Comparison of ENCODE assay signal across 19 cellular contexts in genomic region chr1:64811131-64811530, GRCh38.
A peak's percentile ranks its signal among the peaks of the same experiment; 100 is the strongest.
DNase-seq lines count a peak whose midpoint lies in the region; ATAC-seq lines count a peak whose summit lies in the region.
"Had no signal": no experiment of that assay in that cellular context is flagged by ENCODE, and none has a peak within 500 bp of the region (broad histone marks: within the 10 kb centered on the region; RNA-seq: fewer than 3 reads in every experiment).

No MANE protein-coding gene starts in this region.

- H3K27ac Mint-ChIP-seq in activated naive CD8-positive, alpha-beta T cell treated with anti-CD3 and anti-CD28 coated beads, Interleukin-2, amount 50 U/mL, for 24 hours: no peak overlapping the region
- H3K27ac Mint-ChIP-seq: B cell; CD4-positive, CD25-positive, alpha-beta regulatory T cell; GM23338; T-helper 2 cell treated with Interferon-gamma antibody and Interleukin-4, amounts not matched to agents 5 μg/mL and 100 μg/mL, for 36 hours had no signal

- H3K27me3 Mint-ChIP-seq in activated naive CD8-positive, alpha-beta T cell treated with anti-CD3 and anti-CD28 coated beads, Interleukin-2, amount 50 U/mL, for 24 hours: no peaks in the 10 kb centered on the region
- H3K27me3 Mint-ChIP-seq: B cell had no signal

- no peak overlapping the region for H2BK5ac ChIP-seq in mesenchymal stem cell (ENCODE audit: low read depth, low read length, poor library complexity, severe bottlenecking)

- no peak overlapping the region for H2BK12ac ChIP-seq in mesenchymal stem cell (ENCODE audit: low read length in 2 of 2)

- no peaks in the 10 kb centered on the region for H3K4me1 ChIP-seq in mesenchymal stem cell (ENCODE audit: control insufficient read depth, insufficient read depth, low read depth, low read length)

- no peak overlapping the region for H3K4me3 ChIP-seq in mesenchymal stem cell (ENCODE audit: insufficient read depth in 1 of 2, low read depth in 1 of 2, low read length in 2 of 2)
- H3K4me3 ChIP-seq: GM23338 had no signal

- H3K18ac ChIP-seq in mesenchymal stem cell (ENCODE audit: low read depth in 1 of 2, low read length in 2 of 2): no peak overlapping the region

- no peaks in the 10 kb centered on the region for H3K27me3 ChIP-seq in mesenchymal stem cell (ENCODE audit: control insufficient read depth in 1 of 2, insufficient read depth in 1 of 2, low read length in 2 of 2)

- H3K79me1 ChIP-seq in mesenchymal stem cell (replicated peaks; ENCODE audit: low read length, poor library complexity, severe bottlenecking): no peaks in the 10 kb centered on the region

- peaks cover under 1% of the 10 kb centered on the region for H3K9me3 Mint-ChIP-seq in activated naive CD8-positive, alpha-beta T cell treated with anti-CD3 and anti-CD28 coated beads, Interleukin-2, amount 50 U/mL, for 24 hours
- H3K9me3 Mint-ChIP-seq: CD4-positive, CD25-positive, alpha-beta regulatory T cell; GM23338; T-helper 2 cell treated with Interferon-gamma antibody and Interleukin-4, amounts not matched to agents 5 μg/mL and 100 μg/mL, for 36 hours had no signal

- WGBS in mesenchymal stem cell: 85% methylated on average over 5 of the region's 6 CpGs

- H2AK5ac ChIP-seq in mesenchymal stem cell (ENCODE audit: low read length, severe bottlenecking): no peak overlapping the region

- no peak overlapping the region for H3K23ac ChIP-seq in mesenchymal stem cell (ENCODE audit: low read length in 2 of 2)

- H3K14ac ChIP-seq in mesenchymal stem cell (ENCODE audit: low read length in 2 of 2): no peak overlapping the region

- no peaks in the 10 kb centered on the region for H3K36me3 Mint-ChIP-seq in activated naive CD8-positive, alpha-beta T cell treated with anti-CD3 and anti-CD28 coated beads, Interleukin-2, amount 50 U/mL, for 24 hours (ENCODE audit: low read depth)
- H3K36me3 Mint-ChIP-seq: CD4-positive, CD25-positive, alpha-beta regulatory T cell had no signal

- H4K8ac ChIP-seq in mesenchymal stem cell (ENCODE audit: low read length): no peak overlapping the region

- H3K4me1 Mint-ChIP-seq in activated naive CD8-positive, alpha-beta T cell treated with anti-CD3 and anti-CD28 coated beads, Interleukin-2, amount 50 U/mL, for 24 hours: no peaks in the 10 kb centered on the region
- H3K4me1 Mint-ChIP-seq: B cell; CD4-positive, CD25-positive, alpha-beta regulatory T cell; GM23338 had no signal

- no peak overlapping the region for H3K4me3 Mint-ChIP-seq in activated naive CD8-positive, alpha-beta T cell treated with anti-CD3 and anti-CD28 coated beads, Interleukin-2, amount 50 U/mL, for 24 hours
- H3K4me3 Mint-ChIP-seq: B cell; CD4-positive, CD25-positive, alpha-beta regulatory T cell; GM23338; T-helper 2 cell treated with Interferon-gamma antibody and Interleukin-4, amounts not matched to agents 5 μg/mL and 100 μg/mL, for 36 hours had no signal

- H4K91ac ChIP-seq in mesenchymal stem cell (ENCODE audit: low read length): no peak overlapping the region

- no peak overlapping the region for H2BK15ac ChIP-seq in mesenchymal stem cell (ENCODE audit: low read depth, poor library complexity, severe bottlenecking)

- no peak overlapping the region for H3K27ac ChIP-seq in mesenchymal stem cell (ENCODE audit: low read length, poor library complexity, severe bottlenecking)

- no peak overlapping the region for H3K4me2 ChIP-seq in mesenchymal stem cell (ENCODE audit: low read length, poor library complexity, severe bottlenecking)
- H3K4me2 ChIP-seq: GM23338 had no signal

- no peak overlapping the region for H2AFZ ChIP-seq in mesenchymal stem cell (ENCODE audit: low read depth, low read length)
- H2AFZ ChIP-seq: GM23338 had no signal

- no peak overlapping the region for H2BK120ac ChIP-seq in mesenchymal stem cell (ENCODE audit: low read depth, low read length)

- DNase-seq in NCI-H2081 (lab: John Stamatoyannopoulos, UW) (peak; percentile 23 to 41), NCI-H2081 treated with DMSO at 0.1 percent for 48 hours (lab: John Stamatoyannopoulos, UW) (no peak), NCI-H2029 (lab: John Stamatoyannopoulos, UW) (peak; percentile 91), NCI-H510A treated with DMSO at 0.1 percent for 48 hours (lab: John Stamatoyannopoulos, UW) (peak; percentile 75), mesenchymal stem cell (peak; percentile 18), COLO829 (ENCODE audit: low spot score) (no peak), SKM-1 treated with dmso at 0.1 percent for 144 hours (lab: John Stamatoyannopoulos, UW; ENCODE audit: unreplicated experiment) (no peak)
- no peak for DNase-seq in activated naive CD8-positive, alpha-beta T cell treated with anti-CD3 and anti-CD28 coated beads, Interleukin-2, amount 50 U/mL, for 24 hours
- DNase-seq: 8988T; CD4-positive, CD25-positive, alpha-beta regulatory T cell; GF-D8; NCI-H1092 treated with DMSO at 0.1 percent for 48 hours; NCI-H1930; NCI-H345; NCI-H526 treated with DMSO at 0.1 percent for 48 hours; Right ventricle myocardium superior had no signal

- no peaks in the 10 kb centered on the region for H3K36me3 ChIP-seq in mesenchymal stem cell (ENCODE audit: control insufficient read depth in 1 of 2, insufficient read depth in 2 of 2, low read depth in 1 of 2, low read length in 2 of 2)

- no peak overlapping the region for H3K4ac ChIP-seq in mesenchymal stem cell (ENCODE audit: low read depth in 1 of 2, low read length in 2 of 2)

- no peak overlapping the region for H3K9ac ChIP-seq in mesenchymal stem cell (ENCODE audit: low read length)

- ATAC-seq in activated naive CD8-positive, alpha-beta T cell treated with anti-CD3 and anti-CD28 coated beads, Interleukin-2, amount 50 U/mL, for 24 hours: no peak
- ATAC-seq: GM23338 had no signal

- H3K9me3 ChIP-seq in mesenchymal stem cell (ENCODE audit: control insufficient read depth, low read length): no peaks in the 10 kb centered on the region

Comparison
In these comparisons a context has a peak if more than half of its experiments do, and no peak if none do; other contexts are left out.
1. DNase-seq: peak in NCI-H2081 (2 of 2), NCI-H2029 (single experiment), NCI-H510A treated with DMSO at 0.1 percent for 48 hours (single experiment) and mesenchymal stem cell (single experiment); none in NCI-H2081 treated with DMSO at 0.1 percent for 48 hours (single experiment), COLO829 (single experiment), activated naive CD8-positive, alpha-beta T cell treated with anti-CD3 and anti-CD28 coated beads, Interleukin-2, amount 50 U/mL, for 24 hours (single experiment) and SKM-1 treated with dmso at 0.1 percent for 144 hours (single experiment).